In genomic region chr5:133885566-133885965, GRCh38 we compare ENCODE assay signal across 30 cellular contexts.
"Had no signal": no experiment of that assay in that cellular context is flagged by ENCODE, and none has a peak within 500 bp of the region (broad histone marks: within the 10 kb centered on the region; RNA-seq: fewer than 3 reads in every experiment).

No MANE protein-coding gene starts in this region.

- H3K36me3 Mint-ChIP-seq: T-cell had no signal

- ATAC-seq: activated naive CD8-positive, alpha-beta T cell treated with anti-CD3 and anti-CD28 coated beads, Interleukin-2, amount 50 U/mL, for 24 hours; heart right ventricle; left lung; lower lobe of right lung; mucosa of descending colon; right cardiac atrium; T-cell had no signal

- H3K27me3 ChIP-seq: stomach, thyroid gland, upper lobe of left lung had no signal

- H3K4me1 ChIP-seq: left lung, lower lobe of right lung, parathyroid adenoma, thyroid gland, upper lobe of left lung had no signal

- DNase-seq: activated CD4-positive, alpha-beta memory T cell treated with anti-CD3 and anti-CD28 coated beads, Interleukin-2, amount 10 ng/mL, durations not matched to agents 7 days and 5 days; activated CD4-positive, alpha-beta T cell treated with anti-CD3 and anti-CD28 coated beads, Interleukin-2, amount 10 ng/mL, durations not matched to agents 24 days and 14 days; activated CD4-positive, CD25-positive, alpha-beta regulatory T cell treated with anti-CD3 and anti-CD28 coated beads, Interleukin-2, amount 50 U/mL, for 72 hours; activated CD8-positive, alpha-beta memory T cell treated with anti-CD3 and anti-CD28 coated beads, Interleukin-2, amount 50 U/mL, for 48 hours; activated gamma-delta T cell treated with Interleukin-2 at 50 U/mL for 16 hours; activated naive CD4-positive, alpha-beta T cell treated with anti-CD3 and anti-CD28 coated beads, Interleukin-2, amount 50 U/mL, for 16 hours; activated naive CD8-positive, alpha-beta T cell treated with anti-CD3 and anti-CD28 coated beads, Interleukin-2, amount 50 U/mL, for 24 hours; activated T-cell treated with anti-CD3 and anti-CD28 coated beads, Interleukin-2, amount 50 U/mL, for 24 hours; amygdala; caudate nucleus; effector CD8-positive, alpha-beta T cell; esophagus squamous epithelium; foreskin melanocyte; heart right ventricle; lower lobe of right lung; mesendoderm; mucosa of descending colon; occipital lobe; right cardiac atrium; stimulated activated CD4-positive, alpha-beta T cell treated with anti-CD3 and anti-CD28 coated beads, Interleukin-12 subunit alpha, Interleukin-12 subunit beta, amount 100 ng/mL, for 4 hours; stimulated activated CD4-positive, alpha-beta T cell treated with anti-CD3 and anti-CD28 coated beads, Interleukin-4, amount 100 ng/mL, for 1 hour; stomach; T-cell; thyroid gland; upper lobe of left lung; WERI-Rb-1 had no signal

- H3K4me1 Mint-ChIP-seq: activated CD4-positive, alpha-beta memory T cell treated with anti-CD3 and anti-CD28 coated beads, Interleukin-2, amount 10 ng/mL, durations not matched to agents 7 days and 5 days; T-cell had no signal

- H3K9ac ChIP-seq: parathyroid adenoma had no signal

- H3K9me3 ChIP-seq: esophagus squamous epithelium, heart right ventricle, left lung, lower lobe of right lung, mucosa of descending colon, stomach, thyroid gland, upper lobe of left lung had no signal

- H3K27ac Mint-ChIP-seq: activated CD4-positive, alpha-beta memory T cell treated with anti-CD3 and anti-CD28 coated beads, Interleukin-2, amount 10 ng/mL, durations not matched to agents 7 days and 5 days; activated naive CD8-positive, alpha-beta T cell treated with anti-CD3 and anti-CD28 coated beads, Interleukin-2, amount 50 U/mL, for 24 hours; activated T-cell treated with anti-CD3 and anti-CD28 coated beads, Interleukin-2, amount 50 U/mL, for 24 hours; T-cell had no signal

- H3K4me3 Mint-ChIP-seq: activated CD4-positive, alpha-beta memory T cell treated with anti-CD3 and anti-CD28 coated beads, Interleukin-2, amount 10 ng/mL, durations not matched to agents 7 days and 5 days; activated CD4-positive, alpha-beta T cell treated with anti-CD3 and anti-CD28 coated beads, Interleukin-2, amount 10 ng/mL, durations not matched to agents 24 days and 14 days; activated naive CD8-positive, alpha-beta T cell treated with anti-CD3 and anti-CD28 coated beads, Interleukin-2, amount 50 U/mL, for 24 hours; activated T-cell treated with anti-CD3 and anti-CD28 coated beads, Interleukin-2, amount 50 U/mL, for 24 hours; neural crest cell; T-cell had no signal

- H3K9me3 Mint-ChIP-seq: activated CD4-positive, alpha-beta memory T cell treated with anti-CD3 and anti-CD28 coated beads, Interleukin-2, amount 10 ng/mL, durations not matched to agents 7 days and 5 days; activated CD4-positive, alpha-beta T cell treated with anti-CD3 and anti-CD28 coated beads, Interleukin-2, amount 10 ng/mL, durations not matched to agents 24 days and 14 days; activated naive CD8-positive, alpha-beta T cell treated with anti-CD3 and anti-CD28 coated beads, Interleukin-2, amount 50 U/mL, for 24 hours; activated T-cell treated with anti-CD3 and anti-CD28 coated beads, Interleukin-2, amount 50 U/mL, for 24 hours; T-cell had no signal

- H3K27me3 Mint-ChIP-seq: activated CD4-positive, alpha-beta memory T cell treated with anti-CD3 and anti-CD28 coated beads, Interleukin-2, amount 10 ng/mL, durations not matched to agents 7 days and 5 days; activated CD4-positive, alpha-beta T cell treated with anti-CD3 and anti-CD28 coated beads, Interleukin-2, amount 10 ng/mL, durations not matched to agents 24 days and 14 days had no signal

- H3K4me3 ChIP-seq: esophagus squamous epithelium, heart right ventricle, left lung, lower lobe of right lung, mucosa of descending colon, stomach, thyroid gland, upper lobe of left lung had no signal

- H3K36me3 ChIP-seq: esophagus squamous epithelium, heart right ventricle, left lung, lower lobe of right lung, stomach, thyroid gland, upper lobe of left lung, WERI-Rb-1 had no signal

- H3K27ac ChIP-seq: epithelial cell of prostate, esophagus squamous epithelium, heart right ventricle, left lung, lower lobe of right lung, parathyroid adenoma, stomach, thyroid gland, upper lobe of left lung, WERI-Rb-1 had no signal
